ENCODE assay signal across 10 cellular contexts in genomic region chr2:31255911-31256571, GRCh38. TPM values are rescaled to one million over a fixed set of nuclear protein-coding genes. Genes with fewer than 3 reads are reported as not detected.
DNase-seq lines count a peak whose midpoint lies in the region; ATAC-seq lines count a peak whose summit lies in the region.
"Had no signal": no experiment of that assay in that cellular context is flagged by ENCODE, and none has a peak within 500 bp of the region (broad histone marks: within the 10 kb centered on the region; RNA-seq: fewer than 3 reads in every experiment).

No MANE protein-coding gene starts in this region.

- H4K20me1 ChIP-seq in BLaER1 treated with 17β-estradiol and CSF1 and Interleukin-3, amounts not matched to agents 10 nM and 100 nM, result peaks cover 0 to 8% (median 0%) of the 10 kb centered on the region in 11 experiments; a peak in 3 of 22 replicates

- no peak overlapping the region for H3K4me3 ChIP-seq in BLaER1 treated with 17β-estradiol and CSF1 and Interleukin-3, amounts not matched to agents 10 nM and 100 nM
- H3K4me3 ChIP-seq in HAP-1, result no peak overlapping the region
- H3K4me3 ChIP-seq: SJCRH30 had no signal

- no peaks in the 10 kb centered on the region for H3K27me3 ChIP-seq in BLaER1 treated with 17β-estradiol and CSF1 and Interleukin-3, amounts not matched to agents 10 nM and 100 nM
- no peaks in the 10 kb centered on the region for H3K27me3 ChIP-seq in HAP-1 (ENCODE audit: low read depth)

- H3K4me2 ChIP-seq in BLaER1 treated with 17β-estradiol and CSF1 and Interleukin-3, amounts not matched to agents 10 nM and 100 nM, result peak overlapping the region; percentile 8 to 81 (median 57); a peak in 18 of 22 replicates

- H3K27ac ChIP-seq in BLaER1 treated with 17β-estradiol and CSF1 and Interleukin-3, amounts not matched to agents 10 nM and 100 nM, result peak overlapping the region in 4 of 11 experiments; percentile 3 to 49 (median 20); a peak in 4 of 22 replicates
- H3K27ac ChIP-seq: SJCRH30 had no signal

- in situ Hi-C loops in HAP-1 (cut with MboI; ENCODE audit: low sequenced_read_pairs), result no loop called here

- no peak for DNase-seq in T-helper 17 cell
- no peak for DNase-seq in DMS 273 (lab: John Stamatoyannopoulos, UW; ENCODE audit: unreplicated experiment)
- DNase-seq in D341Med (ENCODE audit: low spot score), result no peak
- no peak for DNase-seq in HAP-1 (ENCODE audit: low spot score in 2 of 2)
- DNase-seq in SHP77 treated with DMSO at 0.1 percent for 48 hours (lab: John Stamatoyannopoulos, UW), result no peak
- DNase-seq: activated effector memory CD4-positive, alpha-beta T cell treated with anti-CD3 and anti-CD28 coated beads, Interleukin-2, amount 50 U/mL, for 16 hours; SJCRH30 had no signal

- 0 out of 22 replicates have a peak overlapping the region, but pooled peaks of 2 of the 11 experiments have one; percentile 4 to 13 for H3K9ac ChIP-seq in BLaER1 treated with 17β-estradiol and CSF1 and Interleukin-3, amounts not matched to agents 10 nM and 100 nM

- no peaks in the 10 kb centered on the region for H3K27me3 Mint-ChIP-seq in T-helper 17 cell

- no peak overlapping the region for H3K4me3 Mint-ChIP-seq in T-helper 17 cell

- H3K9me3 ChIP-seq in BLaER1 treated with 17β-estradiol and CSF1 and Interleukin-3, amounts not matched to agents 10 nM and 100 nM (replicated peaks in 1 of 11), result no peaks in the 10 kb centered on the region
- H3K9me3 ChIP-seq in T-helper 17 cell (ENCODE audit: control insufficient read depth, low read length, poor library complexity, severe bottlenecking) (no peaks in the 10 kb centered on the region), HAP-1 (no peaks in the 10 kb centered on the region)
- H3K9me3 ChIP-seq: SJCRH30 had no signal

- peak overlapping the region; percentile 69 for H3K27ac Mint-ChIP-seq in T-helper 17 cell

- H3K36me3 ChIP-seq in BLaER1 treated with 17β-estradiol and CSF1 and Interleukin-3, amounts not matched to agents 10 nM and 100 nM, result peaks cover 0 to 64% (median 10%) of the 10 kb centered on the region in 11 experiments; a peak in 15 of 22 replicates
- H3K36me3 ChIP-seq in HAP-1 (replicated peaks), result no peaks in the 10 kb centered on the region
- H3K36me3 ChIP-seq: SJCRH30 had no signal

- H3K36me3 Mint-ChIP-seq in T-helper 17 cell (ENCODE audit: low read depth), result peaks cover 3% of the 10 kb centered on the region

- ATAC-seq in GM19438 (IDR thresholded peaks at IDR 0.05; ENCODE audit: low read depth, unreplicated experiment) (peak; percentile 63), HG03064 (IDR thresholded peaks at IDR 0.05; ENCODE audit: low read depth, unreplicated experiment) (peak; percentile 65), T-helper 17 cell (peak; percentile 18)

- H3K4me1 ChIP-seq in BLaER1 treated with 17β-estradiol and CSF1 and Interleukin-3, amounts not matched to agents 10 nM and 100 nM, result peaks cover 17 to 75% (median 68%) of the 10 kb centered on the region in 10 experiments; a peak in 19 of 20 replicates
- no peaks in the 10 kb centered on the region for H3K4me1 ChIP-seq in HAP-1
- H3K4me1 ChIP-seq: SJCRH30 had no signal

- H3K4me1 Mint-ChIP-seq in T-helper 17 cell, result peaks cover 7% of the 10 kb centered on the region

RNA-seq across cellular contexts. Expression of gene EHD3, which starts 22.1 kb away (rescaled TPM):
- 10 to 100 TPM in 1 of 2 donors, 1 to 10 TPM in 1; 3.9 to 23.5 TPM for total RNA-seq in T-helper 17 cell
- total RNA-seq: SJCRH30 had no signal

RNA-seq across cellular contexts. Expression of gene CAPN14, which starts 38.7 kb away (rescaled TPM):
- total RNA-seq in T-helper 17 cell, result under 1 TPM; 0.18 to 0.65 TPM
- total RNA-seq: SJCRH30 had no signal
